1 cellular context compared by ENCODE assay signal in genomic region chr10:120475844-120476791, GRCh38.
A peak's percentile ranks its signal among the peaks of the same experiment; 100 is the strongest.
TF ChIP-seq lines count a peak whose summit lies in the region.

No MANE protein-coding gene starts in this region.

TF ChIP-seq in HepG2, 621 proteins besides CTCF, POLR2A, EP300 and RAD21:
- TF ChIP-seq RARG (CRISPR knock-in tag; IDR thresholded peaks at IDR 0.05; ENCODE audit: low read depth) (no peak), RORA (CRISPR knock-in tag; IDR thresholded peaks at IDR 0.05) (no peak), MAFF (IDR thresholded peaks at IDR 0.05; ENCODE audit: low read depth, low read length) (peak; percentile 30; the same call in 1 of the 2 replicates), MAFK (conservative IDR thresholded peaks at IDR 0.05 in 1 of 2, IDR thresholded peaks at IDR 0.05 in 1 of 2; ENCODE audit: low read length in 2 of 2) (peak; percentile 55 to 63)
